ENCODE assay signal across 8 cellular contexts in the genomic region with DNA sequence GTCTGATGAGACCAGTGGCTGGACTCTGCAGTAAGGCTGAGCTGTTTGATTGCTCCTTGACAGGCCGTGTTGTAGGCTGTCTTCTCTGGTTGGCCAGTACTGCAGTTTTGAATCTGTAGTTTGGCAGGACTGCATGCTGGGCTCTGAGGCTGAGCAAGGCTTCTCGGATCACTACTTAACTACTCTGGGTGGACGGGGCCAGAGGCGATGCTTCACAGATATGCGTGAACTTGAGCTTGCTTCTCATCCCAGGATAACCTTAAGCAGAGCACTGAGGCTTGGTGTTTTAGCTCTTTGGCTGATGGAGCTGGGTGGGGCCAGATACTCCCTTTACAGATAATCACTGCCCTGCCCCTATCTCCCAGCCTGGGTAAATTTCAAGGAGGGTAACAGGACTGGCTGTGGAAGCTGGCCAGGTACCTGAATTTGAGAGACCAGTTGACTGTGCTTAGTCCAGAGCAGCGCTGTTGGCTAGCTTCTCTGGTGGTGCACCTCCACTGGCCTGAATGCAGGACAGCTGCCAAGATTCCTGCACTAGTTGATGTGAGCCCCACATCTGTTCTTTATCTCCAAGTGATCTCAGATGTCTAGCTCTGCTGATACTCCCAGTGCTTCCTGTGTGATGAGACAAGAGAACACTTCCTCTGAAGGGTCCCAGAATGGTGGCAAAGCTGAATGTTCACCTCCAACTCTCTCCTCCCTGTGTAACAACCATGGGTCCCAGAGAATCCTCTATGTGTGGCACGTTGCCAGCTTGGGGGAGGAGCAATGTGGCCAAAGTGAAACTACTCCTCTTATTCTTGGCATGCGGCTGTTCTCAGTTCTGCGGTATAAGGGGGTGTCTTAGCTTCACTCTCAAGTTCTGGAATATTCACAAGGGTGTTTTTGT. TPM values are rescaled to one million over a fixed set of nuclear protein-coding genes. Genes with fewer than 3 reads are reported as not detected.
DNase-seq lines count a peak whose midpoint lies in the region; TF ChIP-seq lines count a peak whose summit lies in the region.

No MANE protein-coding gene starts in this region.

- peak overlapping the region in 3 of 4 donors; percentile 56 to 89 (median 80) for H3K4me3 Mint-ChIP-seq in IgD-negative memory B cell
- no peak overlapping the region for H3K4me3 Mint-ChIP-seq in progenitor cell of endocrine pancreas (ENCODE audit: low read depth)

- H3K27ac Mint-ChIP-seq in IgD-negative memory B cell (peak overlapping the region in 1 of 3 donors; percentile 49), progenitor cell of endocrine pancreas (no peak overlapping the region)

- DNase-seq in GM03348 (ENCODE audit: low spot score) (peak; percentile 70), dermis microvascular lymphatic vessel endothelial cell (ENCODE audit: low read depth in 2 of 2) (peak; percentile 56 to 77), mucosa of gallbladder (ENCODE audit: low spot score) (peak; percentile 64), progenitor cell of endocrine pancreas (ENCODE audit: low spot score, unreplicated experiment) (no peak), germinal center (ENCODE audit: low spot score) (no peak)
- peak; percentile 60 to 64 for DNase-seq in activated CD4-positive, alpha-beta T cell treated with anti-CD3 and anti-CD28 coated beads for 4 hours
- peak; percentile 35 for DNase-seq in stimulated activated naive CD4-positive, alpha-beta T cell treated with Interleukin-2 at 50 U/mL for 16 hours (lab: John Stamatoyannopoulos, UW)

- peaks cover 16 to 32% (median 32%) of the 10 kb centered on the region in 3 donors for H3K4me1 Mint-ChIP-seq in IgD-negative memory B cell
- no peaks in the 10 kb centered on the region for H3K4me1 Mint-ChIP-seq in progenitor cell of endocrine pancreas (ENCODE audit: low read depth)

- H3K36me3 Mint-ChIP-seq in IgD-negative memory B cell (peaks cover 2% of the 10 kb centered on the region), progenitor cell of endocrine pancreas (ENCODE audit: insufficient read depth) (peaks cover 4% of the 10 kb centered on the region)

- TF ChIP-seq CTCF in progenitor cell of endocrine pancreas (IDR thresholded peaks at IDR 0.05; ENCODE audit: unreplicated experiment): no peak

- H3K27me3 Mint-ChIP-seq in IgD-negative memory B cell (no peaks in the 10 kb centered on the region), progenitor cell of endocrine pancreas (no peaks in the 10 kb centered on the region)

- H3K9me3 Mint-ChIP-seq in IgD-negative memory B cell (peaks cover under 1 to 8% (median 2%) of the 10 kb centered on the region in 3 donors), progenitor cell of endocrine pancreas (ENCODE audit: low read depth) (peaks cover 33% of the 10 kb centered on the region)

RNA-seq across cellular contexts. Expression of gene RPL39L, which starts 37.9 kb away (rescaled TPM):
- polyA plus RNA-seq in IgD-negative memory B cell: 15.0 TPM
- total RNA-seq in dermis microvascular lymphatic vessel endothelial cell: 17.7 and 24.9 TPM in 2 replicates
- 2.7 TPM for total RNA-seq in mucosa of gallbladder
- total RNA-seq in progenitor cell of endocrine pancreas: 10.5 and 11.5 TPM in 2 replicates

Comparison
In these comparisons a context has a peak if more than half of its experiments do, and no peak if none do; other contexts are left out.
1. DNase-seq: peak in GM03348 (single experiment), activated CD4-positive, alpha-beta T cell treated with anti-CD3 and anti-CD28 coated beads for 4 hours (2 of 2), dermis microvascular lymphatic vessel endothelial cell (2 of 2), mucosa of gallbladder (single experiment) and stimulated activated naive CD4-positive, alpha-beta T cell treated with Interleukin-2 at 50 U/mL for 16 hours (single experiment); none in progenitor cell of endocrine pancreas (single experiment) and germinal center (single experiment).